In genomic region chr15:35630570-35630969, GRCh38 we compare ENCODE assay signal across 12 cellular contexts.
DNase-seq lines count a peak whose midpoint lies in the region; ATAC-seq and TF ChIP-seq lines count a peak whose summit lies in the region.
"Had no signal": no experiment of that assay in that cellular context is flagged by ENCODE, and none has a peak within 500 bp of the region (broad histone marks: within the 10 kb centered on the region; RNA-seq: fewer than 3 reads in every experiment).

No MANE protein-coding gene starts in this region.

- H3K36me3 ChIP-seq in gastrocnemius medialis, result no peaks in the 10 kb centered on the region
- H3K36me3 ChIP-seq: MG63 had no signal

- H3K27ac Mint-ChIP-seq in chondrocyte (ENCODE audit: unreplicated experiment), result no peak overlapping the region

- peak; percentile 7 for DNase-seq in NCI-H2107 treated with DMSO at 0.1 percent for 48 hours (lab: John Stamatoyannopoulos, UW; ENCODE audit: unreplicated experiment)
- no peak for DNase-seq in NCI-H2107 (lab: John Stamatoyannopoulos, UW)
- peak; percentile 22 for DNase-seq in UCSD-AML1 (lab: John Stamatoyannopoulos, UW; ENCODE audit: unreplicated experiment)
- no peak for DNase-seq in left ventricle myocardium superior
- DNase-seq in gastrocnemius medialis, result peak; percentile 33 to 58
- DNase-seq in chondrocyte (ENCODE audit: low spot score), result no peak
- DNase-seq in GM10248 (ENCODE audit: extremely low spot score), result no peak
- DNase-seq: 8988T, DMS79, MG63, midbrain had no signal

- H3K4me3 ChIP-seq in gastrocnemius medialis, result no peak overlapping the region
- H3K4me3 ChIP-seq: MG63 had no signal

- in situ Hi-C loops in gastrocnemius medialis (cut with MboI; ENCODE audit: low sequenced_read_pairs in 4 of 4), result no loop called here

- ATAC-seq in left ventricle myocardium superior, result peak; percentile 96
- peak; percentile 97 to 99 for ATAC-seq in gastrocnemius medialis
- no peak for ATAC-seq in HG03354 (IDR thresholded peaks at IDR 0.05; ENCODE audit: poor library complexity, severe bottlenecking, unreplicated experiment)

- no peaks in the 10 kb centered on the region for H3K27me3 ChIP-seq in gastrocnemius medialis
- H3K27me3 ChIP-seq: MG63 had no signal

- H3K9me3 Mint-ChIP-seq in chondrocyte (ENCODE audit: low read depth), result no peaks in the 10 kb centered on the region

- H3K27ac ChIP-seq in gastrocnemius medialis, result peak overlapping the region in 3 of 4 donors; percentile 37 to 47 (median 46)

- no peak for TF ChIP-seq POLR2A in gastrocnemius medialis (IDR thresholded peaks at IDR 0.05)

- H3K36me3 Mint-ChIP-seq in chondrocyte (ENCODE audit: low read depth), result no peaks in the 10 kb centered on the region

- H3K4me1 ChIP-seq in gastrocnemius medialis, result peaks cover 5 to 10% of the 10 kb centered on the region in 2 donors

- POLR2A ChIA-PET in GM10248 (lab: Yijun Ruan, JAX), result no interaction called here

- H3K4me1 Mint-ChIP-seq in chondrocyte (ENCODE audit: low read depth), result peaks cover 21% of the 10 kb centered on the region

- CTCF ChIA-PET in GM10248 (lab: Yijun Ruan, JAX), result no interaction called here

- no peaks in the 10 kb centered on the region for H3K27me3 Mint-ChIP-seq in chondrocyte (ENCODE audit: low read depth)

- H3K9me3 ChIP-seq in gastrocnemius medialis, result no peaks in the 10 kb centered on the region
- H3K9me3 ChIP-seq: MG63 had no signal

- H3K4me3 Mint-ChIP-seq in chondrocyte (ENCODE audit: unreplicated experiment), result no peak overlapping the region

- TF ChIP-seq CTCF in gastrocnemius medialis (IDR thresholded peaks at IDR 0.05 in 4 of 5, conservative IDR thresholded peaks at IDR 0.05 in 1 of 5) (no peak), chondrocyte (IDR thresholded peaks at IDR 0.05) (no peak), GM10248 (IDR thresholded peaks at IDR 0.05; ENCODE audit: control extremely low read depth, extremely low read depth, low read depth, missing control alignments) (no peak)

- intact Hi-C loops in left ventricle myocardium superior (cut with micrococcal nuclease), result no loop called here
- intact Hi-C loops in gastrocnemius medialis (cut with DNase I; ENCODE audit: low total_unique reads), result loop anchor here (5.0 kb wide), 1 partner anchor 77 kb away; no protein-coding TSS in a partner anchor

Comparison
In these comparisons a context has a peak if more than half of its experiments do, and no peak if none do; other contexts are left out.
1. DNase-seq: peak in NCI-H2107 treated with DMSO at 0.1 percent for 48 hours (single experiment), UCSD-AML1 (single experiment) and gastrocnemius medialis (2 of 2); none in NCI-H2107 (single experiment), left ventricle myocardium superior (single experiment), chondrocyte (single experiment) and GM10248 (single experiment).